Comparison of ENCODE assay signal across 1 cellular context in the genomic region with DNA sequence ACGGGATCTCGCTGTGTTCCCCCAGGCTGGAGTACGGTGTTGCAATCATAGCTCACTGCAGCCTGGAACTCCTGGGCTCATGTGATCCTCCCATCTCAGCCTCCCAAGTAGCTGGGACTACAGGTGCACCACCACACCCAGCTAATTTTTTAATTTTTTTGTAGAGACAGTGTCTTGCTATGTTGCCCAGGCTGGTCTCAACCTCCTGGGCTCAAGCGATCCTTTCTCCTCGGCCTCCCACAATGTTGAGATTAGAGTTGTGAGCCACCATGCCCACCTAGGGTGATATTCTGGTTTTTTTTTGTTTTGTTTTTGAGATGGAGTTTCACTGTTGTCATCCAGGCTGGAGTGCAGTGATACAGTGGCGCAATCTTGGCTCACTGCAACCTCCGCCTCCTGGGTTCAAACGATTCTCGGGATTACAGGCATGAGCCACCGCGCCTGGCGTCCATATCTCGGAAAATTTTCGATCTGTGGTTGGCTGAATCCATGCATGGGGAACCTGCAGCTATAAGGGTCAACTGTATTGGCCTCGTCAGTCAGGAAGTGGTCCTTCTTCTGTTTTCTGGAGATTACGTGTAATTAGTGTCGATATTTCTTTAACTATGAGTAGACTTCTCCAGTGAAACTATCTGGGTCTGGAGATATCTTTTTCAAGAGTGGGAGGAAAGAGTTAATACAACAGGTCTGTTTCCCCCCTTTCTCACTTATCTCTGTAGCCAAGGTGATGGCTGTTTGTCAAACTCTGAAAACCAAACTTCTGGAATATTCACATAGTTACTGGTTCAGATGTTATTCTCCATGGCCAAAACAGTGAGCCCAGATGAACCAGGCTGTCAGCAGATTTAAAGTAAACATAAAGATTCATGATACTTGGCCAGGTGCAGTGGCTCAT.
TF ChIP-seq lines count a peak whose summit lies in the region.

No MANE protein-coding gene starts in this region.

TF ChIP-seq in K562, 482 proteins besides CTCF, POLR2A, EP300 and RAD21 (continued from another document and continues in another):
- TF ChIP-seq, protein P1, sequence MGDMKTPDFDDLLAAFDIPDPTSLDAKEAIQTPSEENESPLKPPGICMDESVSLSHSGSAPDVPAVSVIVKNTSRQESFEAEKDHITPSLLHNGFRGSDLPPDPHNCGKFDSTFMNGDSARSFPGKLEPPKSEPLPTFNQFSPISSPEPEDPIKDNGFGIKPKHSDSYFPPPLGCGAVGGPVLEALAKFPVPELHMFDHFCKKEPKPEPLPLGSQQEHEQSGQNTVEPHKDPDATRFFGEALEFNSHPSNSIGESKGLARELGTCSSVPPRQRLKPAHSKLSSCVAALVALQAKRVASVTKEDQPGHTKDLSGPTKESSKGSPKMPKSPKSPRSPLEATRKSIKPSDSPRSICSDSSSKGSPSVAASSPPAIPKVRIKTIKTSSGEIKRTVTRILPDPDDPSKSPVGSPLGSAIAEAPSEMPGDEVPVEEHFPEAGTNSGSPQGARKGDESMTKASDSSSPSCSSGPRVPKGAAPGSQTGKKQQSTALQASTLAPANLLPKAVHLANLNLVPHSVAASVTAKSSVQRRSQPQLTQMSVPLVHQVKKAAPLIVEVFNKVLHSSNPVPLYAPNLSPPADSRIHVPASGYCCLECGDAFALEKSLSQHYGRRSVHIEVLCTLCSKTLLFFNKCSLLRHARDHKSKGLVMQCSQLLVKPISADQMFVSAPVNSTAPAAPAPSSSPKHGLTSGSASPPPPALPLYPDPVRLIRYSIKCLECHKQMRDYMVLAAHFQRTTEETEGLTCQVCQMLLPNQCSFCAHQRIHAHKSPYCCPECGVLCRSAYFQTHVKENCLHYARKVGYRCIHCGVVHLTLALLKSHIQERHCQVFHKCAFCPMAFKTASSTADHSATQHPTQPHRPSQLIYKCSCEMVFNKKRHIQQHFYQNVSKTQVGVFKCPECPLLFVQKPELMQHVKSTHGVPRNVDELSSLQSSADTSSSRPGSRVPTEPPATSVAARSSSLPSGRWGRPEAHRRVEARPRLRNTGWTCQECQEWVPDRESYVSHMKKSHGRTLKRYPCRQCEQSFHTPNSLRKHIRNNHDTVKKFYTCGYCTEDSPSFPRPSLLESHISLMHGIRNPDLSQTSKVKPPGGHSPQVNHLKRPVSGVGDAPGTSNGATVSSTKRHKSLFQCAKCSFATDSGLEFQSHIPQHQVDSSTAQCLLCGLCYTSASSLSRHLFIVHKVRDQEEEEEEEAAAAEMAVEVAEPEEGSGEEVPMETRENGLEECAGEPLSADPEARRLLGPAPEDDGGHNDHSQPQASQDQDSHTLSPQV (IDR thresholded peaks at IDR 0.05): no peak
- TF ChIP-seq, protein P2, sequence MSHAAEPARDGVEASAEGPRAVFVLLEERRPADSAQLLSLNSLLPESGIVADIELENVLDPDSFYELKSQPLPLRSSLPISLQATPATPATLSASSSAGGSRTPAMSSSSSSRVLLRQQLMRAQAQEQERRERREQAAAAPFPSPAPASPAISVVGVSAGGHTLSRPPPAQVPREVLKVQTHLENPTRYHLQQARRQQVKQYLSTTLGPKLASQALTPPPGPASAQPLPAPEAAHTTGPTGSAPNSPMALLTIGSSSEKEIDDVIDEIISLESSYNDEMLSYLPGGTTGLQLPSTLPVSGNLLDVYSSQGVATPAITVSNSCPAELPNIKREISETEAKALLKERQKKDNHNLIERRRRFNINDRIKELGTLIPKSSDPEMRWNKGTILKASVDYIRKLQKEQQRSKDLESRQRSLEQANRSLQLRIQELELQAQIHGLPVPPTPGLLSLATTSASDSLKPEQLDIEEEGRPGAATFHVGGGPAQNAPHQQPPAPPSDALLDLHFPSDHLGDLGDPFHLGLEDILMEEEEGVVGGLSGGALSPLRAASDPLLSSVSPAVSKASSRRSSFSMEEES (CRISPR knock-in tag; IDR thresholded peaks at IDR 0.05): no peak
- TF ChIP-seq TBL1XR1 (IDR thresholded peaks at IDR 0.05; ENCODE audit: low read length in 2 of 2) (peak; percentile 17 to 70; a peak in 3 of 4 replicates), MAZ (CRISPR knock-in tag; conservative IDR thresholded peaks at IDR 0.05 in 1 of 2, IDR thresholded peaks at IDR 0.05 in 1 of 2) (no peak), TCFL5 (CRISPR knock-in tag; conservative IDR thresholded peaks at IDR 0.05) (no peak), FOSL1 (tag; conservative IDR thresholded peaks at IDR 0.05) (peak; percentile 61), CCAR2 (IDR thresholded peaks at IDR 0.05; ENCODE audit: low read depth, low read length) (no peak), ETV1 (tag; conservative IDR thresholded peaks at IDR 0.05; ENCODE audit: low read depth) (0 out of 2 replicates have a peak, but pooled peaks have one; percentile 20), ZNF830 (CRISPR knock-in tag; IDR thresholded peaks at IDR 0.05) (no peak), KDM4B (IDR thresholded peaks at IDR 0.05; ENCODE audit: borderline replicate concordance in 2 of 2, low read depth in 1 of 2) (peak in 1 of 2 experiments; percentile 41; a peak in 1 of 4 replicates), SRSF7 (optimal IDR thresholded peaks at IDR 0.05; ENCODE audit: low read depth, low read length) (no peak), XRCC4 (IDR thresholded peaks at IDR 0.05; ENCODE audit: extremely low read depth, insufficient read depth, insufficient read length) (no peak), ZNF436 (CRISPR knock-in tag; IDR thresholded peaks at IDR 0.05) (no peak), FOXJ2 (tag; IDR thresholded peaks at IDR 0.05) (peak; percentile 60; the same call in 1 of the 2 replicates), MTA2 (IDR thresholded peaks at IDR 0.05; ENCODE audit: low read depth) (peak; percentile 57; the same call in 1 of the 2 replicates), ZSCAN29 (IDR thresholded peaks at IDR 0.05) (no peak), SUPT5H (IDR thresholded peaks at IDR 0.05) (no peak), L3MBTL2 (IDR thresholded peaks at IDR 0.05) (peak; percentile 85), ZFPM2 (CRISPR knock-in tag; IDR thresholded peaks at IDR 0.05) (no peak), KLF16 (IDR thresholded peaks at IDR 0.05) (peak; percentile 91), ZNF184 (CRISPR knock-in tag; IDR thresholded peaks at IDR 0.05) (no peak), PYGO2 (tag; IDR thresholded peaks at IDR 0.05) (no peak), GABPA (tag; conservative IDR thresholded peaks at IDR 0.05; ENCODE audit: low read depth) (no peak), LCOR (CRISPR knock-in tag; IDR thresholded peaks at IDR 0.05) (no peak; the same call in 1 of the 2 replicates), ZNF121 (CRISPR knock-in tag; conservative IDR thresholded peaks at IDR 0.05) (peak; percentile 94), ZNF584 (CRISPR knock-in tag; IDR thresholded peaks at IDR 0.05; ENCODE audit: low read depth) (peak; percentile 61; the same call in 1 of the 2 replicates), DACH1 (IDR thresholded peaks at IDR 0.05; ENCODE audit: partially characterized antibody) (no peak), ZNF347 (CRISPR knock-in tag; IDR thresholded peaks at IDR 0.05; ENCODE audit: low read depth) (no peak), ZNF551 (CRISPR knock-in tag; IDR thresholded peaks at IDR 0.05) (no peak), RUNX1 (IDR thresholded peaks at IDR 0.05; ENCODE audit: low read depth) (no peak), NFRKB (IDR thresholded peaks at IDR 0.05; ENCODE audit: low read depth) (no peak), RBM14 (IDR thresholded peaks at IDR 0.05; ENCODE audit: borderline replicate concordance, insufficient read depth, low read depth, low read length) (no peak), SMARCC2 (IDR thresholded peaks at IDR 0.05; ENCODE audit: low read depth) (peak; percentile 48; the same call in 1 of the 2 replicates), HNRNPLL (IDR thresholded peaks at IDR 0.05; ENCODE audit: low read depth, low read length, poor library complexity, severe bottlenecking) (no peak), FOXM1 (IDR thresholded peaks at IDR 0.05; ENCODE audit: low read depth) (peak; percentile 80), FOXM1 (CRISPR knock-in tag; IDR thresholded peaks at IDR 0.05; ENCODE audit: low read depth) (no peak), TFAM (CRISPR knock-in tag; conservative IDR thresholded peaks at IDR 0.05) (no peak), SAP30 (IDR thresholded peaks at IDR 0.05; ENCODE audit: borderline replicate concordance, insufficient read depth, low read depth, low read length, poor library complexity, severe bottlenecking) (no peak), SMARCA4 (IDR thresholded peaks at IDR 0.05) (peak; percentile 86), SMARCB1 (IDR thresholded peaks at IDR 0.05; ENCODE audit: insufficient read length, low read depth) (no peak)
- TF ChIP-seq, protein P3, sequence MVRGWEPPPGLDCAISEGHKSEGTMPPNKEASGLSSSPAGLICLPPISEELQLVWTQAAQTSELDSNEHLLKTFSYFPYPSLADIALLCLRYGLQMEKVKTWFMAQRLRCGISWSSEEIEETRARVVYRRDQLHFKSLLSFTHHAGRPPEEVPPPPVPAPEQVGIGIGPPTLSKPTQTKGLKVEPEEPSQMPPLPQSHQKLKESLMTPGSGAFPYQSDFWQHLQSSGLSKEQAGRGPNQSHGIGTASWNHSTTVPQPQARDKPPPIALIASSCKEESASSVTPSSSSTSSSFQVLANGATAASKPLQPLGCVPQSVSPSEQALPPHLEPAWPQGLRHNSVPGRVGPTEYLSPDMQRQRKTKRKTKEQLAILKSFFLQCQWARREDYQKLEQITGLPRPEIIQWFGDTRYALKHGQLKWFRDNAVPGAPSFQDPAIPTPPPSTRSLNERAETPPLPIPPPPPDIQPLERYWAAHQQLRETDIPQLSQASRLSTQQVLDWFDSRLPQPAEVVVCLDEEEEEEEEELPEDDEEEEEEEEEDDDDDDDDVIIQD (CRISPR knock-in tag; IDR thresholded peaks at IDR 0.05): no peak
- TF ChIP-seq, protein P4, sequence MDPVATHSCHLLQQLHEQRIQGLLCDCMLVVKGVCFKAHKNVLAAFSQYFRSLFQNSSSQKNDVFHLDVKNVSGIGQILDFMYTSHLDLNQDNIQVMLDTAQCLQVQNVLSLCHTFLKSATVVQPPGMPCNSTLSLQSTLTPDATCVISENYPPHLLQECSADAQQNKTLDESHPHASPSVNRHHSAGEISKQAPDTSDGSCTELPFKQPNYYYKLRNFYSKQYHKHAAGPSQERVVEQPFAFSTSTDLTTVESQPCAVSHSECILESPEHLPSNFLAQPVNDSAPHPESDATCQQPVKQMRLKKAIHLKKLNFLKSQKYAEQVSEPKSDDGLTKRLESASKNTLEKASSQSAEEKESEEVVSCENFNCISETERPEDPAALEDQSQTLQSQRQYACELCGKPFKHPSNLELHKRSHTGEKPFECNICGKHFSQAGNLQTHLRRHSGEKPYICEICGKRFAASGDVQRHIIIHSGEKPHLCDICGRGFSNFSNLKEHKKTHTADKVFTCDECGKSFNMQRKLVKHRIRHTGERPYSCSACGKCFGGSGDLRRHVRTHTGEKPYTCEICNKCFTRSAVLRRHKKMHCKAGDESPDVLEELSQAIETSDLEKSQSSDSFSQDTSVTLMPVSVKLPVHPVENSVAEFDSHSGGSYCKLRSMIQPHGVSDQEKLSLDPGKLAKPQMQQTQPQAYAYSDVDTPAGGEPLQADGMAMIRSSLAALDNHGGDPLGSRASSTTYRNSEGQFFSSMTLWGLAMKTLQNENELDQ (CRISPR knock-in tag; IDR thresholded peaks at IDR 0.05; ENCODE audit: borderline replicate concordance): no peak
- TF ChIP-seq, protein P5, sequence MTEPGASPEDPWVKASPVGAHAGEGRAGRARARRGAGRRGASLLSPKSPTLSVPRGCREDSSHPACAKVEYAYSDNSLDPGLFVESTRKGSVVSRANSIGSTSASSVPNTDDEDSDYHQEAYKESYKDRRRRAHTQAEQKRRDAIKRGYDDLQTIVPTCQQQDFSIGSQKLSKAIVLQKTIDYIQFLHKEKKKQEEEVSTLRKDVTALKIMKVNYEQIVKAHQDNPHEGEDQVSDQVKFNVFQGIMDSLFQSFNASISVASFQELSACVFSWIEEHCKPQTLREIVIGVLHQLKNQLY (CRISPR knock-in tag; conservative IDR thresholded peaks at IDR 0.05): no peak
- TF ChIP-seq, protein P6, sequence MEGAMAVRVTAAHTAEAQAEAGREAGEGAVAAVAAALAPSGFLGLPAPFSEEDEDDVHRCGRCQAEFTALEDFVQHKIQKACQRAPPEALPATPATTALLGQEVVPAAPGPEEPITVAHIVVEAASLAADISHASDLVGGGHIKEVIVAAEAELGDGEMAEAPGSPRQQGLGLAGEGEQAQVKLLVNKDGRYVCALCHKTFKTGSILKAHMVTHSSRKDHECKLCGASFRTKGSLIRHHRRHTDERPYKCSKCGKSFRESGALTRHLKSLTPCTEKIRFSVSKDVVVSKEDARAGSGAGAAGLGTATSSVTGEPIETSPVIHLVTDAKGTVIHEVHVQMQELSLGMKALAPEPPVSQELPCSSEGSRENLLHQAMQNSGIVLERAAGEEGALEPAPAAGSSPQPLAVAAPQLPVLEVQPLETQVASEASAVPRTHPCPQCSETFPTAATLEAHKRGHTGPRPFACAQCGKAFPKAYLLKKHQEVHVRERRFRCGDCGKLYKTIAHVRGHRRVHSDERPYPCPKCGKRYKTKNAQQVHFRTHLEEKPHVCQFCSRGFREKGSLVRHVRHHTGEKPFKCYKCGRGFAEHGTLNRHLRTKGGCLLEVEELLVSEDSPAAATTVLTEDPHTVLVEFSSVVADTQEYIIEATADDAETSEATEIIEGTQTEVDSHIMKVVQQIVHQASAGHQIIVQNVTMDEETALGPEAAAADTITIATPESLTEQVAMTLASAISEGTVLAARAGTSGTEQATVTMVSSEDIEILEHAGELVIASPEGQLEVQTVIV (CRISPR knock-in tag; IDR thresholded peaks at IDR 0.05; ENCODE audit: borderline replicate concordance): no peak
- TF ChIP-seq, protein P7, sequence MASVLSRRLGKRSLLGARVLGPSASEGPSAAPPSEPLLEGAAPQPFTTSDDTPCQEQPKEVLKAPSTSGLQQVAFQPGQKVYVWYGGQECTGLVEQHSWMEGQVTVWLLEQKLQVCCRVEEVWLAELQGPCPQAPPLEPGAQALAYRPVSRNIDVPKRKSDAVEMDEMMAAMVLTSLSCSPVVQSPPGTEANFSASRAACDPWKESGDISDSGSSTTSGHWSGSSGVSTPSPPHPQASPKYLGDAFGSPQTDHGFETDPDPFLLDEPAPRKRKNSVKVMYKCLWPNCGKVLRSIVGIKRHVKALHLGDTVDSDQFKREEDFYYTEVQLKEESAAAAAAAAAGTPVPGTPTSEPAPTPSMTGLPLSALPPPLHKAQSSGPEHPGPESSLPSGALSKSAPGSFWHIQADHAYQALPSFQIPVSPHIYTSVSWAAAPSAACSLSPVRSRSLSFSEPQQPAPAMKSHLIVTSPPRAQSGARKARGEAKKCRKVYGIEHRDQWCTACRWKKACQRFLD (CRISPR knock-in tag; IDR thresholded peaks at IDR 0.05): peak; percentile 73; the same call in 1 of the 2 replicates
- TF ChIP-seq, protein P8, sequence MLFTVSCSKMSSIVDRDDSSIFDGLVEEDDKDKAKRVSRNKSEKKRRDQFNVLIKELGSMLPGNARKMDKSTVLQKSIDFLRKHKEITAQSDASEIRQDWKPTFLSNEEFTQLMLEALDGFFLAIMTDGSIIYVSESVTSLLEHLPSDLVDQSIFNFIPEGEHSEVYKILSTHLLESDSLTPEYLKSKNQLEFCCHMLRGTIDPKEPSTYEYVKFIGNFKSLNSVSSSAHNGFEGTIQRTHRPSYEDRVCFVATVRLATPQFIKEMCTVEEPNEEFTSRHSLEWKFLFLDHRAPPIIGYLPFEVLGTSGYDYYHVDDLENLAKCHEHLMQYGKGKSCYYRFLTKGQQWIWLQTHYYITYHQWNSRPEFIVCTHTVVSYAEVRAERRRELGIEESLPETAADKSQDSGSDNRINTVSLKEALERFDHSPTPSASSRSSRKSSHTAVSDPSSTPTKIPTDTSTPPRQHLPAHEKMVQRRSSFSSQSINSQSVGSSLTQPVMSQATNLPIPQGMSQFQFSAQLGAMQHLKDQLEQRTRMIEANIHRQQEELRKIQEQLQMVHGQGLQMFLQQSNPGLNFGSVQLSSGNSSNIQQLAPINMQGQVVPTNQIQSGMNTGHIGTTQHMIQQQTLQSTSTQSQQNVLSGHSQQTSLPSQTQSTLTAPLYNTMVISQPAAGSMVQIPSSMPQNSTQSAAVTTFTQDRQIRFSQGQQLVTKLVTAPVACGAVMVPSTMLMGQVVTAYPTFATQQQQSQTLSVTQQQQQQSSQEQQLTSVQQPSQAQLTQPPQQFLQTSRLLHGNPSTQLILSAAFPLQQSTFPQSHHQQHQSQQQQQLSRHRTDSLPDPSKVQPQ (CRISPR knock-in tag; IDR thresholded peaks at IDR 0.05; ENCODE audit: borderline replicate concordance): no peak
